In the genomic region with DNA sequence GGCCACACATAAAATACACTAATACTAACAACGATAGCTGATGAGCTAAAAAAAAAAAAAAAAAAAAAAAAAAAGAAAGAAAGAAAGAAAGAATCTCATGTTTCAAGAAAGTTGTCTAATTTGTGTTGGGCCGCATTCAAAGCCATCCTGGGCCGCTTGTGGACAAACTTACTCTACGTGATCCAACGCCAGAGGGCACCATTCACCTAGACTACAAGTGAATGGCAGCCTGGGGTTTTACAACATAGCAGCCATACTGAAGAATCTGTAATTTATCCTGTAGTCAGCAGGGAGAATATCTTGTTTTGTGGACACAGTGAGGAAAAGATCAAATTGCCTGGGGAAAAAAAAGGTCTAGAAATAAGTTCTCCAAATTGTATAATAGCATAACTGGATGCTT, we compare ENCODE assay signal across 9 cellular contexts. TPM values are rescaled to one million over a fixed set of nuclear protein-coding genes. Genes with fewer than 3 reads are reported as not detected.
A peak's percentile ranks its signal among the peaks of the same experiment; 100 is the strongest.
DNase-seq lines count a peak whose midpoint lies in the region; ATAC-seq, FAIRE-seq and TF ChIP-seq lines count a peak whose summit lies in the region.
"Had no signal": no experiment of that assay in that cellular context is flagged by ENCODE, and none has a peak within 500 bp of the region (broad histone marks: within the 10 kb centered on the region; RNA-seq: fewer than 3 reads in every experiment).

No MANE protein-coding gene starts in this region.

- no peaks in the 10 kb centered on the region; the same call in 1 of the 2 replicates for H4K20me1 ChIP-seq in GM23248 (ENCODE audit: insufficient read depth)

- no peak overlapping the region for H3K4me2 ChIP-seq in GM23248 (ENCODE audit: unreplicated experiment)

- intact Hi-C loops in pancreas (cut with DNase I) = loop anchor here in 1 of 3 donors (5.0 kb wide), 1 partner anchor 68 kb away; no protein-coding TSS in a partner anchor

- no peaks in the 10 kb centered on the region for H3F3A ChIP-seq in GM23248 (ENCODE audit: insufficient read depth)

- FAIRE-seq in pancreas (lab: Jason Lieb, UNC) = peak; percentile 66

- peak; percentile 49 for DNase-seq in D341Med (ENCODE audit: low spot score)
- peak; percentile 67 for DNase-seq in GM23248
- DNase-seq in NCI-H2227 treated with DMSO at 0.1 percent for 48 hours (lab: John Stamatoyannopoulos, UW) = peak; percentile 33
- DNase-seq in activated CD8-positive, alpha-beta memory T cell treated with anti-CD3 and anti-CD28 coated beads, Interleukin-2, amount 50 U/mL, for 4 hours = peak; percentile 51
- peak; percentile 71 for DNase-seq in fibroblast of peridontal ligament (ENCODE audit: extremely low read depth)
- DNase-seq in pancreas = peak in 5 of 6 donors; percentile 42 to 80 (median 61)
- DNase-seq in NOMO-1 treated with dmso at 0.1 percent for 144 hours (lab: John Stamatoyannopoulos, UW; ENCODE audit: unreplicated experiment) = no peak
- no peak for DNase-seq in activated CD4-positive, CD25-positive, alpha-beta regulatory T cell treated with anti-CD3 and anti-CD28 coated beads, Interleukin-2, amount 50 U/mL, for 72 hours

- peak; percentile 31 to 51 (median 32) for TF ChIP-seq CTCF in pancreas (IDR thresholded peaks at IDR 0.05)

- peak; percentile 83 to 98 (median 95) for ATAC-seq in pancreas

- H3K4me1 ChIP-seq in GM23248 (ENCODE audit: insufficient read depth) = no peaks in the 10 kb centered on the region
- no peaks in the 10 kb centered on the region for H3K4me1 ChIP-seq in pancreas
- H3K4me1 ChIP-seq: SJSA1 had no signal

- H3K4me3 ChIP-seq in GM23248 = no peak overlapping the region
- H3K4me3 ChIP-seq in pancreas = no peak overlapping the region
- H3K4me3 ChIP-seq: SJSA1 had no signal

- no peaks in the 10 kb centered on the region for H3K36me3 ChIP-seq in GM23248 (ENCODE audit: low read depth)
- H3K36me3 ChIP-seq in pancreas = no peaks in the 10 kb centered on the region
- H3K36me3 ChIP-seq: SJSA1 had no signal

- in situ Hi-C loops in GM23248 (cut with MboI) = no loop called here

- no peak overlapping the region for H3K9ac ChIP-seq in GM23248

- H3K9me2 ChIP-seq in GM23248 (ENCODE audit: insufficient read depth) = no peaks in the 10 kb centered on the region

- H3K9me3 ChIP-seq in GM23248 (ENCODE audit: low read depth) (no peaks in the 10 kb centered on the region), pancreas (peaks cover 0 to 4% (median 0%) of the 10 kb centered on the region in 4 donors)
- H3K9me3 ChIP-seq: SJSA1 had no signal

- H3K27ac ChIP-seq in GM23248 = no peak overlapping the region
- no peak overlapping the region for H3K27ac ChIP-seq in pancreas
- H3K27ac ChIP-seq: SJSA1 had no signal

- no peak overlapping the region for H2AFZ ChIP-seq in GM23248

- 40 to 45% methylated on average over 5 of the region's 5 CpGs for WGBS in GM23248 (ENCODE audit: low coverage in 1 of 2, low lambda C conversion rate in 2 of 2, missing lambda C conversion rate in 2 of 2), 2 experiments
- 18 to 19% methylated on average over 5 of the region's 5 CpGs for WGBS in pancreas, 2 donors

- no peaks in the 10 kb centered on the region for H3K79me2 ChIP-seq in GM23248 (ENCODE audit: insufficient read depth)

- no peaks in the 10 kb centered on the region for H3K27me3 ChIP-seq in GM23248 (replicated peaks; ENCODE audit: insufficient read depth)
- H3K27me3 ChIP-seq in pancreas = no peaks in the 10 kb centered on the region

RNA-seq across cellular contexts. Expression of gene CYP2J2, which starts 47.0 kb away (rescaled TPM):
- not detected in 2 replicates for total RNA-seq in GM23248 (2014; rRNA removed; shearing (Covaris generic))
- polyA plus RNA-seq in GM23248 (2016; fragmentation: Nextera tagmentation; extraction: Ambion mirVana) = not detected in 2 replicates
- total RNA-seq in pancreas = 1 to 10 TPM in 4 of 6 donors, under 1 TPM in 2; 0.28 to 4.8 (median 1.1) TPM
- 1 to 10 TPM; 2.4 to 3.1 TPM for polyA plus RNA-seq in pancreas
- total RNA-seq: SJSA1 had no signal

Comparison
In these comparisons a context has a peak if more than half of its experiments do, and no peak if none do; other contexts are left out.
1. DNase-seq: peak in D341Med (single experiment), GM23248 (single experiment), NCI-H2227 treated with DMSO at 0.1 percent for 48 hours (single experiment), activated CD8-positive, alpha-beta memory T cell treated with anti-CD3 and anti-CD28 coated beads, Interleukin-2, amount 50 U/mL, for 4 hours (single experiment), fibroblast of peridontal ligament (single experiment) and pancreas (5 of 6); none in NOMO-1 treated with dmso at 0.1 percent for 144 hours (single experiment) and activated CD4-positive, CD25-positive, alpha-beta regulatory T cell treated with anti-CD3 and anti-CD28 coated beads, Interleukin-2, amount 50 U/mL, for 72 hours (single experiment).